ENCODE assay signal across 10 cellular contexts in genomic region chr2:218260166-218260565, GRCh38. TPM values are rescaled to one million over a fixed set of nuclear protein-coding genes. Genes with fewer than 3 reads are reported as not detected.
A peak's percentile ranks its signal among the peaks of the same experiment; 100 is the strongest.
DNase-seq lines count a peak whose midpoint lies in the region; ATAC-seq and TF ChIP-seq lines count a peak whose summit lies in the region.
"Had no signal": no experiment of that assay in that cellular context is flagged by ENCODE, and none has a peak within 500 bp of the region (broad histone marks: within the 10 kb centered on the region; RNA-seq: fewer than 3 reads in every experiment).

No MANE protein-coding gene starts in this region.

- no peak overlapping the region for H3K4me3 ChIP-seq in transverse colon

- no peaks in the 10 kb centered on the region for H3K27me3 ChIP-seq in transverse colon
- H3K27me3 ChIP-seq: brain microvascular endothelial cell had no signal

- intact Hi-C loops in activated naive CD4-positive, alpha-beta T cell treated with anti-CD3 and anti-CD28 coated beads for 36 hours (cut with micrococcal nuclease), result no loop called here
- intact Hi-C loops in dendritic cell treated with granulocyte-macrophage colony-stimulating factor and Interleukin-4, amounts not matched to agents 40 ng/mL and 50 ng/mL, for 4 days (cut with micrococcal nuclease), result no loop called here
- intact Hi-C loops in transverse colon (cut with DNase I; ENCODE audit: low total_unique reads), result no loop called here

- H3K36me3 ChIP-seq in transverse colon, result peaks cover 0 to 5% (median 2%) of the 10 kb centered on the region in 4 donors

- TF ChIP-seq CTCF in nephron (IDR thresholded peaks at IDR 0.05; ENCODE audit: unreplicated experiment in 3 of 3) (no peak), transverse colon (IDR thresholded peaks at IDR 0.05) (no peak)

- WGBS in transverse colon (ENCODE audit: low coverage in 1 of 2), 2 donors, result 92% methylated on average over 5 of the region's 5 CpGs; no CpG with 5 or more reads in 1 of the 2 donors

- no peak for TF ChIP-seq EP300 in transverse colon (IDR thresholded peaks at IDR 0.05; ENCODE audit: low read depth)

- no peak overlapping the region for H3K4me3 Mint-ChIP-seq in activated naive CD4-positive, alpha-beta T cell treated with anti-CD3 and anti-CD28 coated beads for 36 hours
- no peak overlapping the region for H3K4me3 Mint-ChIP-seq in dendritic cell treated with granulocyte-macrophage colony-stimulating factor and Interleukin-4, amounts not matched to agents 40 ng/mL and 50 ng/mL, for 4 days
- no peak overlapping the region for H3K4me3 Mint-ChIP-seq in nephron

- peak overlapping the region; percentile 60 to 68 for H3K27ac Mint-ChIP-seq in activated naive CD4-positive, alpha-beta T cell treated with anti-CD3 and anti-CD28 coated beads, Interleukin-2, amount 50 U/mL, for 72 hours
- H3K27ac Mint-ChIP-seq in activated naive CD4-positive, alpha-beta T cell treated with anti-CD3 and anti-CD28 coated beads for 36 hours, result no peak overlapping the region
- H3K27ac Mint-ChIP-seq in dendritic cell treated with granulocyte-macrophage colony-stimulating factor and Interleukin-4, amounts not matched to agents 40 ng/mL and 50 ng/mL, for 4 days, result peak overlapping the region; percentile 81
- peak overlapping the region; percentile 88 to 95 (median 88) for H3K27ac Mint-ChIP-seq in nephron

- peaks cover 0 to 4% of the 10 kb centered on the region in 2 donors for H3K36me3 Mint-ChIP-seq in activated naive CD4-positive, alpha-beta T cell treated with anti-CD3 and anti-CD28 coated beads, Interleukin-2, amount 50 U/mL, for 72 hours
- peaks cover 6% of the 10 kb centered on the region for H3K36me3 Mint-ChIP-seq in activated naive CD4-positive, alpha-beta T cell treated with anti-CD3 and anti-CD28 coated beads for 36 hours (ENCODE audit: low read depth)
- peaks cover 45% of the 10 kb centered on the region for H3K36me3 Mint-ChIP-seq in dendritic cell treated with granulocyte-macrophage colony-stimulating factor and Interleukin-4, amounts not matched to agents 40 ng/mL and 50 ng/mL, for 4 days (ENCODE audit: low read depth)
- peaks cover 15% of the 10 kb centered on the region for H3K36me3 Mint-ChIP-seq in nephron (ENCODE audit: low read depth)

- peaks cover 61 to 70% (median 67%) of the 10 kb centered on the region in 4 donors for H3K4me1 ChIP-seq in transverse colon

- TF ChIP-seq POLR2A in transverse colon (IDR thresholded peaks at IDR 0.05), result no peak

- H3K4me1 Mint-ChIP-seq in activated naive CD4-positive, alpha-beta T cell treated with anti-CD3 and anti-CD28 coated beads for 36 hours (ENCODE audit: low read depth), result peaks cover 20% of the 10 kb centered on the region
- H3K4me1 Mint-ChIP-seq in dendritic cell treated with granulocyte-macrophage colony-stimulating factor and Interleukin-4, amounts not matched to agents 40 ng/mL and 50 ng/mL, for 4 days (ENCODE audit: low read depth), result peaks cover 98% of the 10 kb centered on the region
- peaks cover 35% of the 10 kb centered on the region for H3K4me1 Mint-ChIP-seq in nephron

- H3K27ac ChIP-seq in transverse colon, result peak overlapping the region; percentile 83 to 90 (median 86)

- in situ Hi-C loops in transverse colon (cut with MboI; ENCODE audit: low pct_ligation_motif_present in 1 of 4, low pct_unique_long_range_greater_than_20kb in 1 of 4, low sequenced_read_pairs in 3 of 4), result no loop called here

- ATAC-seq in activated naive CD4-positive, alpha-beta T cell treated with anti-CD3 and anti-CD28 coated beads, Interleukin-2, amount 50 U/mL, for 72 hours, result no peak

- no peak for DNase-seq in activated naive CD4-positive, alpha-beta T cell treated with anti-CD3 and anti-CD28 coated beads, Interleukin-2, amount 50 U/mL, for 72 hours (ENCODE audit: low spot score in 2 of 2)
- no peak for DNase-seq in activated naive CD4-positive, alpha-beta T cell treated with anti-CD3 and anti-CD28 coated beads for 36 hours
- no peak for DNase-seq in transverse colon
- no peak for DNase-seq in AML-193 (lab: John Stamatoyannopoulos, UW)
- DNase-seq in HPDE6-E6E7 (ENCODE audit: extremely low spot score), result no peak
- no peak for DNase-seq in NCI-H1436 (lab: John Stamatoyannopoulos, UW)
- DNase-seq: brain microvascular endothelial cell, NCI-H1694 treated with DMSO at 0.1 percent for 48 hours had no signal

- no peaks in the 10 kb centered on the region for H3K27me3 Mint-ChIP-seq in activated naive CD4-positive, alpha-beta T cell treated with anti-CD3 and anti-CD28 coated beads for 36 hours (ENCODE audit: low read depth)
- no peaks in the 10 kb centered on the region for H3K27me3 Mint-ChIP-seq in dendritic cell treated with granulocyte-macrophage colony-stimulating factor and Interleukin-4, amounts not matched to agents 40 ng/mL and 50 ng/mL, for 4 days
- no peaks in the 10 kb centered on the region for H3K27me3 Mint-ChIP-seq in nephron (ENCODE audit: low read depth)

- CTCF ChIA-PET in activated naive CD4-positive, alpha-beta T cell treated with anti-CD3 and anti-CD28 coated beads for 36 hours (lab: Charles Lee), result interaction anchor here (0.6 to 1.4 kb wide), 3 partner anchors 73 to 338 kb away, joined by 3 read pairs; partner anchors contain the start of gene CATIP

- H3K9me3 ChIP-seq in transverse colon, result no peaks in the 10 kb centered on the region

- no peaks in the 10 kb centered on the region for H3K9me3 Mint-ChIP-seq in activated naive CD4-positive, alpha-beta T cell treated with anti-CD3 and anti-CD28 coated beads, Interleukin-2, amount 50 U/mL, for 72 hours
- no peaks in the 10 kb centered on the region for H3K9me3 Mint-ChIP-seq in activated naive CD4-positive, alpha-beta T cell treated with anti-CD3 and anti-CD28 coated beads for 36 hours
- H3K9me3 Mint-ChIP-seq in dendritic cell treated with granulocyte-macrophage colony-stimulating factor and Interleukin-4, amounts not matched to agents 40 ng/mL and 50 ng/mL, for 4 days, result no peaks in the 10 kb centered on the region
- H3K9me3 Mint-ChIP-seq in nephron, result no peaks in the 10 kb centered on the region

RNA-seq across cellular contexts. Expression of gene GPBAR1, which starts 0.6 kb away (rescaled TPM):
- total RNA-seq in activated naive CD4-positive, alpha-beta T cell treated with anti-CD3 and anti-CD28 coated beads, Interleukin-2, amount 50 U/mL, for 72 hours, result under 1 TPM; 0.46 to 0.88 TPM
- total RNA-seq in activated naive CD4-positive, alpha-beta T cell treated with anti-CD3 and anti-CD28 coated beads for 36 hours, result under 1 TPM in 1 of 2 experiments, not detected in 1; 0.10 TPM
- 1 to 10 TPM in 2 of 4 donors, not detected in 2; 2.5 to 3.0 TPM for total RNA-seq in transverse colon

RNA-seq across cellular contexts. Expression of gene AAMP, which starts 9.8 kb away (rescaled TPM):
- total RNA-seq in activated naive CD4-positive, alpha-beta T cell treated with anti-CD3 and anti-CD28 coated beads, Interleukin-2, amount 50 U/mL, for 72 hours, result 10 to 100 TPM; 67.7 to 68.4 TPM
- 10 to 100 TPM; 58.7 to 59.4 TPM for total RNA-seq in activated naive CD4-positive, alpha-beta T cell treated with anti-CD3 and anti-CD28 coated beads for 36 hours
- 100 to 1,000 TPM in 3 of 4 donors, 10 to 100 TPM in 1; 96.9 to 466 (median 174) TPM for total RNA-seq in transverse colon

RNA-seq across cellular contexts. Expression of gene PNKD, which starts 10.2 kb away (rescaled TPM):
- total RNA-seq in activated naive CD4-positive, alpha-beta T cell treated with anti-CD3 and anti-CD28 coated beads, Interleukin-2, amount 50 U/mL, for 72 hours, result 10 to 100 TPM; 25.1 to 30.4 TPM
- 10 to 100 TPM; 20.4 to 21.4 TPM for total RNA-seq in activated naive CD4-positive, alpha-beta T cell treated with anti-CD3 and anti-CD28 coated beads for 36 hours
- total RNA-seq in transverse colon, result 100 to 1,000 TPM in 2 of 4 donors, 10 to 100 TPM in 2; 14.3 to 111 (median 100) TPM

RNA-seq across cellular contexts. Expression of gene TMBIM1, which starts 32.1 kb away (rescaled TPM):
- 10 to 100 TPM; 46.1 to 47.5 TPM for total RNA-seq in activated naive CD4-positive, alpha-beta T cell treated with anti-CD3 and anti-CD28 coated beads, Interleukin-2, amount 50 U/mL, for 72 hours
- total RNA-seq in activated naive CD4-positive, alpha-beta T cell treated with anti-CD3 and anti-CD28 coated beads for 36 hours, result 10 to 100 TPM; 43.1 to 43.4 TPM
- 100 to 1,000 TPM in 3 of 4 donors, 10 to 100 TPM in 1; 80.0 to 356 (median 200) TPM for total RNA-seq in transverse colon

RNA-seq across cellular contexts. Expression of gene ARPC2, which starts 43.2 kb away (rescaled TPM):
- total RNA-seq in activated naive CD4-positive, alpha-beta T cell treated with anti-CD3 and anti-CD28 coated beads, Interleukin-2, amount 50 U/mL, for 72 hours, result 100 to 1,000 TPM; 567 to 656 TPM
- total RNA-seq in activated naive CD4-positive, alpha-beta T cell treated with anti-CD3 and anti-CD28 coated beads for 36 hours, result 100 to 1,000 TPM; 461 to 475 TPM
- 100 to 1,000 TPM in 3 of 4 donors, 10 to 100 TPM in 1; 65.5 to 343 (median 275) TPM for total RNA-seq in transverse colon
